21 cellular contexts compared by ENCODE assay signal in the genomic region with DNA sequence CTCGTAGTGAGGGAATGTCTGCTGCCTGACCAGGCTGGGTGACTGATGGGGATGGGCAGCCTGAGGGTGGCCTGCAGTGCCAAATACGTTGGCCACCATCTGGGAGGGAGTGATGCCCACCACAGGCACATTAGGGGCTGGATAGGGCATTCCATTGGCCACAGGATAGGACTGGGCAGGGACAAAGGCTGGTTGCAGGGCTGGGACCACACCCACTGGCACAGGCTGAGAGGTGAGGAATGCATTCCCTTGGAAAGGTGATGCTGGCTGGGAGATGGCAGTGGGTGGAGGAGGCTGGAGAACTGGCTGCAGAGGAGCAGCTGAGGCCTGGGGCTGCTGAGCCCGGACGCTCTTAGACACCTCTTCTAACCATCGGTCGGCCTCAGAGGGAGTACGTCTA. TPM values are rescaled to one million over a fixed set of nuclear protein-coding genes. Genes with fewer than 3 reads are reported as not detected.
"Had no signal": no experiment of that assay in that cellular context is flagged by ENCODE, and none has a peak within 500 bp of the region (broad histone marks: within the 10 kb centered on the region; RNA-seq: fewer than 3 reads in every experiment).

No MANE protein-coding gene starts in this region.

- H3K27me3 Mint-ChIP-seq: activated naive CD4-positive, alpha-beta T cell treated with anti-CD3 and anti-CD28 coated beads, Interleukin-2, amount 10 ng/mL, durations not matched to agents 7 days and 5 days; T-helper 17 cell; type B pancreatic cell had no signal

- H3K4me3 ChIP-seq: heart left ventricle, lower lobe of right lung, thoracic aorta had no signal

- H3K27ac ChIP-seq: epithelial cell of prostate, heart left ventricle, lower lobe of right lung, thoracic aorta had no signal

- H3K4me1 ChIP-seq: heart left ventricle, lower lobe of right lung had no signal

- H3K9me3 Mint-ChIP-seq: activated naive CD4-positive, alpha-beta T cell treated with anti-CD3 and anti-CD28 coated beads, Interleukin-2, amount 10 ng/mL, durations not matched to agents 7 days and 5 days; endodermal cell; type B pancreatic cell had no signal

- H3K9me3 ChIP-seq: heart left ventricle, lower lobe of right lung, thoracic aorta had no signal

- DNase-seq: activated CD4-positive, alpha-beta T cell treated with anti-CD3 and anti-CD28 coated beads for 4 hours; activated CD4-positive, alpha-beta T cell treated with anti-CD3 and anti-CD28 coated beads, Interleukin-2, amount 50 U/mL, for 48 hours; activated CD4-positive, CD25-positive, alpha-beta regulatory T cell; activated naive CD4-positive, alpha-beta T cell treated with anti-CD3 and anti-CD28 coated beads, Interleukin-2, amount 10 ng/mL, durations not matched to agents 7 days and 5 days; activated T-cell treated with anti-CD3 and anti-CD28 coated beads, Interleukin-2, amount 50 U/mL, for 48 hours; amygdala; cortex of kidney; endodermal cell; heart left ventricle; islet precursor cell; left cardiac atrium; lower lobe of right lung; midbrain; stimulated activated CD4-positive, alpha-beta T cell treated with anti-CD3 and anti-CD28 coated beads, Interleukin-2, amount 100 ng/mL, for 48 hours; stimulated activated CD8-positive, alpha-beta memory T cell treated with anti-CD3 and anti-CD28 coated beads, Interleukin-4, amount 100 ng/mL, for 48 hours; stimulated activated naive CD4-positive, alpha-beta T cell; SW 1271; T-helper 17 cell had no signal

- H3K27ac Mint-ChIP-seq: activated naive CD4-positive, alpha-beta T cell treated with anti-CD3 and anti-CD28 coated beads, Interleukin-2, amount 10 ng/mL, durations not matched to agents 7 days and 5 days; endodermal cell; T-helper 17 cell; type B pancreatic cell had no signal

- H3K4me3 Mint-ChIP-seq: activated naive CD4-positive, alpha-beta T cell treated with anti-CD3 and anti-CD28 coated beads, Interleukin-2, amount 10 ng/mL, durations not matched to agents 7 days and 5 days; endodermal cell; T-helper 17 cell; type B pancreatic cell had no signal

- ATAC-seq: left cardiac atrium, T-helper 17 cell had no signal

- H3K27me3 ChIP-seq: heart left ventricle had no signal

RNA-seq across cellular contexts. Expression of a gene that starts 39.5 kb away (rescaled TPM):
- total RNA-seq: T-helper 17 cell had no signal
